In the genomic region with DNA sequence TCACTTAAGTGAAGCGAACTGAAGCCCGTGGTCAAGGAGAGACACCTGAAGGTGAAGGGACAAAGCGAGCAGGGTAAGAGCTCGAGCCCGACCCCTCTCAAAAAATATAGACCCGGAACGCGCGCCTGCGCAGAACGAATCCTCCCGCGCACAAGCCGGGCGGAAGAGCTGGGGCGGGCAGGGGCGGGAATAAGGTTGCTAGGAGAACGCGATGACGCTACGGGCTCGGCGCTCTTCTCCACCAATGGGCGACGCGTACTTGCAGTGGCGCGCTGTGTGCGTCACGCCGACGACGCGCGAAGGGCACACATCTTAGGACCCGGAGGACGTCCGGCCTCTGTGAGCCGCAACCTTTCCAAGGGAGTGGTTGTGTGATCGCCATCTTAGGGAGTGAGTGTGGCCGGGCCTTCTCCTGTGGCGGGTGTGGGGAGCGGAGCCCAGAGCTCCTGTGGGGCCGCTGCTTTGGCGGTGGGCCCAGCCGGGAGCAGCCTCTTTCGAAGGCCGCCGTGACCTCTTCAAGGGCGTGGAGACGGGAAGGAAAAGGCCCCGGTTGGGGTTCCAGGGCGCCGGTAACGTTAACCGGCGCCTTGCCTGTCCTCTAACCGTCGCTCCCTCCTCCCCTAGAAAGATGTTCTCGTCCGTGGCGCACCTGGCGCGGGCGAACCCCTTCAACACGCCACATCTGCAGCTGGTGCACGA, we compare ENCODE assay signal across 8 cellular contexts. TPM values are rescaled to one million over a fixed set of nuclear protein-coding genes. Genes with fewer than 3 reads are reported as not detected.
DNase-seq lines count a peak whose midpoint lies in the region; TF ChIP-seq lines count a peak whose summit lies in the region.

A gene (plus strand): TSS at position 336 of the 699 bp plus-strand sequence. CDS start 293 bp downstream, at position 629.

- no peak for TF ChIP-seq CTCF in GM20000 (IDR thresholded peaks at IDR 0.05; ENCODE audit: extremely low read depth, missing control alignments)

- POLR2A ChIA-PET in activated CD8-positive, alpha-beta memory T cell treated with anti-CD3 and anti-CD28 coated beads for 36 hours (lab: Charles Lee), result interaction anchor here (0.6 to 1.8 kb wide), 11 partner anchors 13 to 175 kb away, joined by 3 to 13 read pairs (median 4); a partner anchor contains a TSS

- H3K4me3 ChIP-seq in effector memory CD4-positive, alpha-beta T cell (ENCODE audit: insufficient read depth, low read depth, low read length, poor library complexity, severe bottlenecking), result peak within 1 kb of the TSS; percentile 91

- peaks cover 8% of the 10 kb centered on the region for H3K4me1 ChIP-seq in effector memory CD4-positive, alpha-beta T cell (ENCODE audit: control insufficient read depth, insufficient read depth, low read length, poor library complexity, severe bottlenecking)

- no peaks in the 10 kb centered on the region for H3K27me3 ChIP-seq in effector memory CD4-positive, alpha-beta T cell (replicated peaks; ENCODE audit: control insufficient read depth, insufficient read depth, low read length, poor library complexity, severe bottlenecking)

- H3K36me3 ChIP-seq in effector memory CD4-positive, alpha-beta T cell (ENCODE audit: control insufficient read depth, insufficient read depth, low read length), result peaks cover 20% of the 10 kb centered on the region

- H3K27ac ChIP-seq in effector memory CD4-positive, alpha-beta T cell (ENCODE audit: insufficient read depth, low read length, poor library complexity, severe bottlenecking), result peak within 1 kb of the TSS; percentile 98

- no peaks in the 10 kb centered on the region for H3K9me3 ChIP-seq in effector memory CD4-positive, alpha-beta T cell (ENCODE audit: control insufficient read depth, low read length)

- CTCF ChIA-PET in activated CD8-positive, alpha-beta memory T cell treated with anti-CD3 and anti-CD28 coated beads for 36 hours (lab: Charles Lee), result interaction anchor here (1.4 to 3.7 kb wide), 3 partner anchors 18 to 51 kb away, joined by 3 to 16 read pairs (median 6); a partner anchor contains a TSS

- DNase-seq in CMK (ENCODE audit: low read depth) (peak; percentile 95), GM20000 (ENCODE audit: low spot score) (peak; percentile 94), HT-29 (ENCODE audit: low spot score) (peak; percentile 97), NOMO-1 (lab: John Stamatoyannopoulos, UW; ENCODE audit: unreplicated experiment in 2 of 2) (peak; percentile 92 to 93), medulla oblongata (ENCODE audit: extremely low spot score) (peak; percentile 99)
- peak; percentile 89 to 92 (median 91) for DNase-seq in effector memory CD4-positive, alpha-beta T cell
- peak; percentile 88 for DNase-seq in stimulated activated CD8-positive, alpha-beta memory T cell treated with anti-CD3 and anti-CD28 coated beads, Interleukin-12 subunit alpha, Interleukin-12 subunit beta, amount 100 ng/mL, for 1 hour (ENCODE audit: low read depth)

RNA-seq across cellular contexts. Expression of the gene that starts here (rescaled TPM):
- 575 and 586 TPM in 2 replicates for total RNA-seq in HT-29 (2014; rRNA removed; shearing (Covaris generic))
- 100 to 1,000 TPM; 668 to 692 TPM for total RNA-seq in activated CD8-positive, alpha-beta memory T cell treated with anti-CD3 and anti-CD28 coated beads for 36 hours

Comparison
In these comparisons a context has a peak if more than half of its experiments do, and no peak if none do; other contexts are left out.
1. Peak in every context shown above with its lines: DNase-seq, H3K4me3 ChIP-seq and H3K27ac ChIP-seq.